ENCODE assay signal across 9 cellular contexts in the genomic region with DNA sequence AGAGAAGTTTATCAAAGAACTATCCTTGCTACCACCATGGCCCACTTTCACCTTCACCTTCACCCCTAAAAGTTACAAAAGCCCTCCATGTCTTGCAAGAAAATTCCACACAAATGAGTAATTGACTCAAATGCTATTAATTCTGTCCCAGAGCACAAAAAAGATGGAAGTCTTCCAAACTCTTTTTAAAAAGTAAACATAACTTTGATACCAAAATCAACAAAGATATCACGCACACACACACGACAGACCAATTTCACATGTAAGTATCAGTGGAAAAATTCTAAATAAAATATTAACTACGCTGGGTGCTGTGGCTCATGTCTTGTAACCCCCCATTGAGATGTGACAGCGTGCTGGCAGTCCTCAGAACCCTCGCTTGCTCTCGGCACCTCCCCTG. TPM values are rescaled to one million over a fixed set of nuclear protein-coding genes. Genes with fewer than 3 reads are reported as not detected.
A peak's percentile ranks its signal among the peaks of the same experiment; 100 is the strongest.
DNase-seq lines count a peak whose midpoint lies in the region; ATAC-seq lines count a peak whose summit lies in the region.
"Had no signal": no experiment of that assay in that cellular context is flagged by ENCODE, and none has a peak within 500 bp of the region (broad histone marks: within the 10 kb centered on the region; RNA-seq: fewer than 3 reads in every experiment).

No MANE protein-coding gene starts in this region.

- CTCF ChIA-PET in activated CD4-positive, alpha-beta T cell treated with anti-CD3 and anti-CD28 coated beads, Interleukin-2, amount 10 ng/mL, durations not matched to agents 7 days and 5 days (lab: Charles Lee) = no interaction called here
- CTCF ChIA-PET in activated CD4-positive, alpha-beta memory T cell treated with anti-CD3 and anti-CD28 coated beads, Interleukin-2, amount 10 ng/mL, durations not matched to agents 7 days and 5 days (lab: Charles Lee) = interaction anchor here (0.6 to 6.0 kb wide), 3 partner anchors 15 to 280 kb away, joined by 3 to 42 read pairs (median 4); no protein-coding TSS in a partner anchor

- POLR2A ChIA-PET in activated CD4-positive, alpha-beta T cell treated with anti-CD3 and anti-CD28 coated beads, Interleukin-2, amount 10 ng/mL, durations not matched to agents 7 days and 5 days (lab: Charles Lee) = no interaction called here
- POLR2A ChIA-PET in activated CD4-positive, alpha-beta memory T cell treated with anti-CD3 and anti-CD28 coated beads, Interleukin-2, amount 10 ng/mL, durations not matched to agents 7 days and 5 days (lab: Charles Lee) = interaction anchor here (0.6 to 2.0 kb wide), 3 partner anchors 17 to 305 kb away, joined by 3 to 6 read pairs (median 3); no protein-coding TSS in a partner anchor

- no peak for ATAC-seq in GM19023 (IDR thresholded peaks at IDR 0.05; ENCODE audit: unreplicated experiment)

- no peak overlapping the region for H3K4me3 Mint-ChIP-seq in activated CD4-positive, alpha-beta T cell treated with anti-CD3 and anti-CD28 coated beads, Interleukin-2, amount 10 ng/mL, durations not matched to agents 7 days and 5 days
- no peak overlapping the region for H3K4me3 Mint-ChIP-seq in activated CD4-positive, alpha-beta memory T cell treated with anti-CD3 and anti-CD28 coated beads, Interleukin-2, amount 10 ng/mL, durations not matched to agents 7 days and 5 days
- H3K4me3 Mint-ChIP-seq in immature natural killer cell = peak overlapping the region in 3 of 5 donors; percentile 32 to 47 (median 44)

- peaks cover 30% of the 10 kb centered on the region for H3K4me1 Mint-ChIP-seq in activated CD4-positive, alpha-beta T cell treated with anti-CD3 and anti-CD28 coated beads, Interleukin-2, amount 10 ng/mL, durations not matched to agents 7 days and 5 days
- H3K4me1 Mint-ChIP-seq in activated CD4-positive, alpha-beta memory T cell treated with anti-CD3 and anti-CD28 coated beads, Interleukin-2, amount 10 ng/mL, durations not matched to agents 7 days and 5 days = peaks cover 24% of the 10 kb centered on the region
- H3K4me1 Mint-ChIP-seq in immature natural killer cell = peaks cover 24 to 48% of the 10 kb centered on the region in 2 donors

- peaks cover 8% of the 10 kb centered on the region for H3K36me3 Mint-ChIP-seq in activated CD4-positive, alpha-beta T cell treated with anti-CD3 and anti-CD28 coated beads, Interleukin-2, amount 10 ng/mL, durations not matched to agents 7 days and 5 days (ENCODE audit: low read depth)
- peaks cover 5% of the 10 kb centered on the region for H3K36me3 Mint-ChIP-seq in activated CD4-positive, alpha-beta memory T cell treated with anti-CD3 and anti-CD28 coated beads, Interleukin-2, amount 10 ng/mL, durations not matched to agents 7 days and 5 days (ENCODE audit: low read depth)
- H3K36me3 Mint-ChIP-seq in immature natural killer cell = no peaks in the 10 kb centered on the region

- H3K9me3 Mint-ChIP-seq in activated CD4-positive, alpha-beta T cell treated with anti-CD3 and anti-CD28 coated beads, Interleukin-2, amount 10 ng/mL, durations not matched to agents 7 days and 5 days = no peaks in the 10 kb centered on the region
- no peaks in the 10 kb centered on the region for H3K9me3 Mint-ChIP-seq in activated CD4-positive, alpha-beta memory T cell treated with anti-CD3 and anti-CD28 coated beads, Interleukin-2, amount 10 ng/mL, durations not matched to agents 7 days and 5 days
- no peaks in the 10 kb centered on the region for H3K9me3 Mint-ChIP-seq in immature natural killer cell

- no peaks in the 10 kb centered on the region for H3K27me3 Mint-ChIP-seq in activated CD4-positive, alpha-beta T cell treated with anti-CD3 and anti-CD28 coated beads, Interleukin-2, amount 10 ng/mL, durations not matched to agents 7 days and 5 days
- H3K27me3 Mint-ChIP-seq in activated CD4-positive, alpha-beta memory T cell treated with anti-CD3 and anti-CD28 coated beads, Interleukin-2, amount 10 ng/mL, durations not matched to agents 7 days and 5 days = no peaks in the 10 kb centered on the region
- peaks cover 9 to 11% (median 10%) of the 10 kb centered on the region in 3 donors for H3K27me3 Mint-ChIP-seq in immature natural killer cell (ENCODE audit: low read depth in 3 of 3)

- peak overlapping the region; percentile 16 for H3K27ac Mint-ChIP-seq in activated CD4-positive, alpha-beta T cell treated with anti-CD3 and anti-CD28 coated beads, Interleukin-2, amount 10 ng/mL, durations not matched to agents 7 days and 5 days
- H3K27ac Mint-ChIP-seq in activated CD4-positive, alpha-beta memory T cell treated with anti-CD3 and anti-CD28 coated beads, Interleukin-2, amount 10 ng/mL, durations not matched to agents 7 days and 5 days = peak overlapping the region; percentile 27
- peak overlapping the region in 5 of 6 donors; percentile 76 to 95 (median 87) for H3K27ac Mint-ChIP-seq in immature natural killer cell

- no peak for DNase-seq in activated CD4-positive, alpha-beta T cell treated with anti-CD3 and anti-CD28 coated beads, Interleukin-2, amount 10 ng/mL, durations not matched to agents 7 days and 5 days
- no peak for DNase-seq in activated CD4-positive, alpha-beta T cell treated with anti-CD3 and anti-CD28 coated beads, Interleukin-2, amount 50 U/mL, for 4 hours
- no peak for DNase-seq in activated CD4-positive, alpha-beta memory T cell treated with anti-CD3 and anti-CD28 coated beads, Interleukin-2, amount 10 ng/mL, durations not matched to agents 7 days and 5 days
- DNase-seq in immature natural killer cell (no peak), kidney glomerular epithelial cell (lab: John Stamatoyannopoulos, UW) (no peak), middle frontal gyrus (ENCODE audit: extremely low spot score, low spot score) (no peak)
- DNase-seq: KG1 had no signal

- H3K27ac ChIP-seq in temporal lobe (ENCODE audit: low read depth, low read length) = peak overlapping the region; percentile 91

RNA-seq across cellular contexts. Expression of gene MCCC1, which starts 1.1 kb away (rescaled TPM):
- total RNA-seq in activated CD4-positive, alpha-beta T cell treated with anti-CD3 and anti-CD28 coated beads, Interleukin-2, amount 10 ng/mL, durations not matched to agents 7 days and 5 days = 10 to 100 TPM; 24.0 to 25.1 TPM
- 10 to 100 TPM; 23.5 to 27.5 TPM for total RNA-seq in activated CD4-positive, alpha-beta memory T cell treated with anti-CD3 and anti-CD28 coated beads, Interleukin-2, amount 10 ng/mL, durations not matched to agents 7 days and 5 days
- 10 to 100 TPM; 15.2 to 35.5 (median 23.0) TPM for polyA plus RNA-seq in immature natural killer cell
- 30.0 TPM for total RNA-seq in temporal lobe

Comparison
In these comparisons a context has a peak if more than half of its experiments do, and no peak if none do; other contexts are left out.
1. H3K27ac Mint-ChIP-seq: peak in every context shown above with its lines; median percentile 87 in immature natural killer cell; 27 in activated CD4-positive, alpha-beta memory T cell treated with anti-CD3 and anti-CD28 coated beads, Interleukin-2, amount 10 ng/mL, durations not matched to agents 7 days and 5 days; 16 in activated CD4-positive, alpha-beta T cell treated with anti-CD3 and anti-CD28 coated beads, Interleukin-2, amount 10 ng/mL, durations not matched to agents 7 days and 5 days.
2. H3K4me3 Mint-ChIP-seq: peak in immature natural killer cell (3 of 5); none in activated CD4-positive, alpha-beta T cell treated with anti-CD3 and anti-CD28 coated beads, Interleukin-2, amount 10 ng/mL, durations not matched to agents 7 days and 5 days (single experiment) and activated CD4-positive, alpha-beta memory T cell treated with anti-CD3 and anti-CD28 coated beads, Interleukin-2, amount 10 ng/mL, durations not matched to agents 7 days and 5 days (single experiment).